Comparison of ENCODE assay signal across 8 cellular contexts in genomic region chr1:207997486-207998268, GRCh38.
DNase-seq lines count a peak whose midpoint lies in the region; ATAC-seq and FAIRE-seq lines count a peak whose summit lies in the region.

No MANE protein-coding gene starts in this region.

- H3K9me3 ChIP-seq in HAP-1 = no peaks in the 10 kb centered on the region

- in situ Hi-C loops in HAP-1 (cut with MboI; ENCODE audit: low sequenced_read_pairs) = no loop called here

- no peaks in the 10 kb centered on the region for H3K36me3 ChIP-seq in HAP-1 (replicated peaks)

- peak; percentile 82 for FAIRE-seq in TTC549 (lab: Jason Lieb, UNC)
- FAIRE-seq in islet of Langerhans (lab: Jason Lieb, UNC) = peak; percentile 82

- no peaks in the 10 kb centered on the region for H3K4me1 ChIP-seq in HAP-1

- H3K27me3 ChIP-seq in HAP-1 (ENCODE audit: low read depth) = no peaks in the 10 kb centered on the region; the same call in 1 of the 2 replicates

- DNase-seq in D341Med (ENCODE audit: low spot score) (peak; percentile 82), HAP-1 (ENCODE audit: low spot score in 2 of 2) (peak; percentile 45 to 80), NCI-H1105 (lab: John Stamatoyannopoulos, UW) (peak; percentile 49), brain pericyte (ENCODE audit: low read depth, low spot score) (peak; percentile 15)
- peak; percentile 16 to 33 for DNase-seq in stimulated activated CD4-positive, alpha-beta T cell treated with anti-CD3 and anti-CD28 coated beads, Interleukin-15, amount 100 ng/mL, for 48 hours (ENCODE audit: low read depth in 2 of 2)

- ATAC-seq in GM19035 (IDR thresholded peaks at IDR 0.05; ENCODE audit: unreplicated experiment) = no peak

- no peak overlapping the region for H3K4me3 ChIP-seq in HAP-1

Comparison
In these comparisons a context has a peak if more than half of its experiments do, and no peak if none do; other contexts are left out.
1. DNase-seq: peak in every context shown above with its lines; median percentile 82 in D341Med; 62 in HAP-1; 49 in NCI-H1105; 24 in stimulated activated CD4-positive, alpha-beta T cell treated with anti-CD3 and anti-CD28 coated beads, Interleukin-15, amount 100 ng/mL, for 48 hours; 15 in brain pericyte.